Comparison of ENCODE assay signal across 12 cellular contexts in the genomic region with DNA sequence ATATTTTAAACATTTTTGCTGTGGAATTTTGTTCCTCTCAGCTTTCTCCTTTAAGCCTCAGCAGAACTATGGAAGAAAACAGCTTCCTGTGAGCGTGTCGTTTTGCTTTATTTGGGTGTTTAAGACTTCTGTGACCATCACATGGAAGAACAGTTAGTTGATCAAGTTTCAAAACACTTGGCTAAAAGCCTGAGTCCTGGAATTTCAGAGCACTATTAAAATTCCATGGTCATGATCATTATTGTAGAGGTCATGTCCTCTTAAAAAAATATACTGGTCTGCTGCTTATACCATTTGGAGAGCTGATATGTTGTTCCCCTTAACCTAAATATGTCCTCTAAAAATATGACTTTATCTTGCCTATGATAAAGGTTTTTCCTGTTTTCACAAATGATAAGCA. TPM values are rescaled to one million over a fixed set of nuclear protein-coding genes. Genes with fewer than 3 reads are reported as not detected.
DNase-seq lines count a peak whose midpoint lies in the region; ATAC-seq and TF ChIP-seq lines count a peak whose summit lies in the region.
"Had no signal": no experiment of that assay in that cellular context is flagged by ENCODE, and none has a peak within 500 bp of the region (broad histone marks: within the 10 kb centered on the region; RNA-seq: fewer than 3 reads in every experiment).

No MANE protein-coding gene starts in this region.

- H3K4me1 ChIP-seq in gastroesophageal sphincter (peaks cover 0 to 8% (median 0%) of the 10 kb centered on the region in 3 donors), spleen (peaks cover 0 to 6% (median 0%) of the 10 kb centered on the region in 6 donors)

- intact Hi-C loops in spleen (cut with DNase I; ENCODE audit: low total_unique reads) = no loop called here

- H3K9me3 ChIP-seq in gastroesophageal sphincter = no peaks in the 10 kb centered on the region
- H3K9me3 ChIP-seq in spleen = no peaks in the 10 kb centered on the region
- H3K9me3 ChIP-seq: ovary had no signal

- 35 to 48% methylated on average over 2 of the region's 2 CpGs for WGBS in gastroesophageal sphincter (ENCODE audit: low coverage in 1 of 2), 2 donors
- 75 to 82% (median 77%) methylated on average over 2 of the region's 2 CpGs for WGBS in spleen, 5 donors

- H3K27ac ChIP-seq in gastroesophageal sphincter (peak overlapping the region in 2 of 4 donors; percentile 15 to 43), spleen (peak overlapping the region in 7 of 8 donors; percentile 42 to 69 (median 54))

- H3K4me3 ChIP-seq in gastroesophageal sphincter (no peak overlapping the region), spleen (no peak overlapping the region)
- H3K4me3 ChIP-seq: ovary had no signal

- TF ChIP-seq CTCF in gastroesophageal sphincter (IDR thresholded peaks at IDR 0.05) (no peak), spleen (IDR thresholded peaks at IDR 0.05 in 8 of 11, conservative IDR thresholded peaks at IDR 0.05 in 3 of 11) (no peak)

- peak; percentile 94 for DNase-seq in HCEC 1CT
- DNase-seq in spleen = no peak
- no peak for DNase-seq in C1 segment of cervical spinal cord (lab: John Stamatoyannopoulos, UW)
- DNase-seq in NCI-H1694 (lab: John Stamatoyannopoulos, UW) = no peak
- DNase-seq in GM19240 (ENCODE audit: insufficient read length, low spot score) = no peak
- DNase-seq: activated CD8-positive, alpha-beta memory T cell treated with anti-CD3 and anti-CD28 coated beads, Interleukin-2, amount 10 ng/mL, durations not matched to agents 7 days and 5 days; central memory CD4-positive, alpha-beta T cell; Karpas-422; NCI-H524 treated with DMSO at 0.1 percent for 48 hours; ovary had no signal

- ATAC-seq in SK-N-SH treated with all-trans-retinoic acid at 6 μM for 48 hours = peak; percentile 94
- peak; percentile 46 for ATAC-seq in gastroesophageal sphincter
- ATAC-seq: activated CD8-positive, alpha-beta memory T cell treated with anti-CD3 and anti-CD28 coated beads, Interleukin-2, amount 10 ng/mL, durations not matched to agents 7 days and 5 days had no signal

- TF ChIP-seq POLR2A in gastroesophageal sphincter (IDR thresholded peaks at IDR 0.05) (no peak), spleen (IDR thresholded peaks at IDR 0.05) (no peak)

- H3K27me3 ChIP-seq in gastroesophageal sphincter = no peaks in the 10 kb centered on the region
- no peaks in the 10 kb centered on the region for H3K27me3 ChIP-seq in spleen (replicated peaks in 1 of 7)
- H3K27me3 ChIP-seq: ovary had no signal

- H3K36me3 ChIP-seq in gastroesophageal sphincter = peaks cover 0 to 8% of the 10 kb centered on the region in 2 donors
- H3K36me3 ChIP-seq in spleen = peaks cover 0 to 4% (median 0%) of the 10 kb centered on the region in 6 donors
- H3K36me3 ChIP-seq: ovary had no signal

- no peak for TF ChIP-seq EP300 in gastroesophageal sphincter (IDR thresholded peaks at IDR 0.05)

TF ChIP-seq in SK-N-SH treated with all-trans-retinoic acid at 6 μM for 48 hours, 23 proteins besides CTCF, POLR2A, EP300 and RAD21:
- no peak for TF ChIP-seq ZNF565 (CRISPR knock-in tag; conservative IDR thresholded peaks at IDR 0.05; ENCODE audit: low read depth)
- peak; percentile 95 for TF ChIP-seq ISL1 (CRISPR knock-in tag; IDR thresholded peaks at IDR 0.05)
- no peak for TF ChIP-seq CSRNP3 (CRISPR knock-in tag; IDR thresholded peaks at IDR 0.05)
- TF ChIP-seq TOX (CRISPR knock-in tag; IDR thresholded peaks at IDR 0.05; ENCODE audit: borderline replicate concordance) = no peak
- no peak; the same call in 1 of the 2 replicates for TF ChIP-seq RARB (CRISPR knock-in tag; IDR thresholded peaks at IDR 0.05)
- no peak for TF ChIP-seq PPARA (CRISPR knock-in tag; IDR thresholded peaks at IDR 0.05; ENCODE audit: borderline replicate concordance)
- no peak for TF ChIP-seq BACH2 (CRISPR knock-in tag; IDR thresholded peaks at IDR 0.05; ENCODE audit: borderline replicate concordance)
- TF ChIP-seq ZC3H10 (CRISPR knock-in tag; IDR thresholded peaks at IDR 0.05) = no peak
- TF ChIP-seq TSHZ2 (CRISPR knock-in tag; IDR thresholded peaks at IDR 0.05) = no peak
- no peak for TF ChIP-seq OSR1 (CRISPR knock-in tag; IDR thresholded peaks at IDR 0.05)
- TF ChIP-seq CSDC2 (CRISPR knock-in tag; IDR thresholded peaks at IDR 0.05) = no peak
- peak; percentile 84 for TF ChIP-seq CREB5 (CRISPR knock-in tag; IDR thresholded peaks at IDR 0.05; ENCODE audit: low read depth)
- TF ChIP-seq ZFP30 (CRISPR knock-in tag; IDR thresholded peaks at IDR 0.05) = no peak
- no peak for TF ChIP-seq ESRRG (CRISPR knock-in tag; IDR thresholded peaks at IDR 0.05)
TF ChIP-seq in SK-N-SH treated with all-trans-retinoic acid at 6 μM for 48 hours: peak in this region for 2.

RNA-seq across cellular contexts. Expression of gene CDR2, which starts 12.6 kb away (rescaled TPM):
- total RNA-seq in gastroesophageal sphincter (10 to 100 TPM; 36.1 to 48.3 (median 41.7) TPM), spleen (10 to 100 TPM; 19.2 to 33.4 (median 27.1) TPM)
- polyA plus RNA-seq in spleen = 10 to 100 TPM in 1 of 3 donors, 1 to 10 TPM in 2; 7.7 to 10.1 (median 9.8) TPM
